In genomic region chr6:30450908-30451818, GRCh38 we compare ENCODE assay signal across 8 cellular contexts. TPM values are rescaled to one million over a fixed set of nuclear protein-coding genes. Genes with fewer than 3 reads are reported as not detected.
DNase-seq lines count a peak whose midpoint lies in the region; ATAC-seq, FAIRE-seq and TF ChIP-seq lines count a peak whose summit lies in the region.

No MANE protein-coding gene starts in this region.

- H3F3A ChIP-seq in GM23338 (replicated peaks; ENCODE audit: low read depth) (no peaks in the 10 kb centered on the region), SK-N-SH (replicated peaks; ENCODE audit: insufficient read depth) (no peaks in the 10 kb centered on the region)

- peak overlapping the region; percentile 16 for H2AFZ ChIP-seq in GM23338
- 0 out of 2 replicates have a peak overlapping the region, but pooled peaks have one; percentile 6 for H2AFZ ChIP-seq in SK-N-SH (ENCODE audit: low read depth)
- H2AFZ ChIP-seq in GM12878 (ENCODE audit: control insufficient read depth, low read depth, low read length): no peak overlapping the region

- CTCF ChIA-PET in SK-N-SH (lab: Yijun Ruan, JAX): interaction anchor here (0.7 to 4.3 kb wide), 5 partner anchors 9 to 81 kb away, joined by 3 to 50 read pairs (median 3); no protein-coding TSS in a partner anchor
- CTCF ChIA-PET in GM12878 (lab: Yijun Ruan, JAX): interaction anchor here (0.5 to 2.8 kb wide), 15 partner anchors 9 to 508 kb away, joined by 3 to 17 read pairs (median 3); no protein-coding TSS in a partner anchor

- BruUV-seq in GM12878 (replicated peaks; lab: Mats Ljungman, UMichigan): no TSS peak

- H3K9me2 ChIP-seq in GM23338 (ENCODE audit: insufficient read depth) (no peaks in the 10 kb centered on the region), SK-N-SH (no peaks in the 10 kb centered on the region)

- DNase-seq in GM23338 (ENCODE audit: low spot score): peak; percentile 79
- DNase-seq in SK-N-SH: no peak
- peak; percentile 36 for DNase-seq in GM12878 (ENCODE audit: low read depth, low spot score)
- DNase-seq in left lobe of liver (ENCODE audit: low spot score): no peak
- DNase-seq in stimulated activated naive B cell treated with anti-CD40 and anti-IgM and Interleukin-4, amounts not matched to agents 10 μg/mL and 1 μg/mL and 100 μg/mL, for 72 hours: peak; percentile 39
- no peak for DNase-seq in 8988T
- DNase-seq in NK-92 (lab: John Stamatoyannopoulos, UW; ENCODE audit: unreplicated experiment): no peak

- no peak for TF ChIP-seq POLR2A in GM12878 (IDR thresholded peaks at IDR 0.05; ENCODE audit: low read depth, low read length)

- H3K4me1 ChIP-seq in GM23338 (ENCODE audit: insufficient read depth) (peaks cover 4% of the 10 kb centered on the region; the same call in 1 of the 2 replicates), SK-N-SH (ENCODE audit: control insufficient read depth in 1 of 2, insufficient read depth in 2 of 2, low read depth in 1 of 2, low read length in 1 of 2) (no peaks in the 10 kb centered on the region), GM12878 (ENCODE audit: control insufficient read depth, insufficient read depth, low read length) (peaks cover 18% of the 10 kb centered on the region)

- peaks cover 13% of the 10 kb centered on the region for H3K4me1 Mint-ChIP-seq in GM23338
- H3K4me1 Mint-ChIP-seq in stimulated activated naive B cell treated with anti-CD40 and anti-IgM and Interleukin-4, amounts not matched to agents 10 μg/mL and 1 μg/mL and 100 μg/mL, for 72 hours: peaks cover 24 to 42% of the 10 kb centered on the region in 2 donors

- in situ Hi-C loops in GM12878 (cut with MboI): no loop called here

- FAIRE-seq in GM12878 (lab: Jason Lieb, UNC): peak; percentile 80

- no peaks in the 10 kb centered on the region for H3K36me3 Mint-ChIP-seq in GM23338 (ENCODE audit: low read depth)
- no peaks in the 10 kb centered on the region for H3K36me3 Mint-ChIP-seq in stimulated activated naive B cell treated with anti-CD40 and anti-IgM and Interleukin-4, amounts not matched to agents 10 μg/mL and 1 μg/mL and 100 μg/mL, for 72 hours

- 23% methylated on average over 6 of the region's 52 CpGs for WGBS in SK-N-SH (ENCODE audit: low lambda C conversion rate)
- WGBS in GM12878 (ENCODE audit: insufficient coverage, insufficient replicate concordance, low lambda C conversion rate, missing lambda C conversion rate): 25% methylated on average over 52 of the region's 52 CpGs

- SMC1A ChIA-PET in GM12878 (lab: Charles Lee; ENCODE audit: uncharacterized antibody, unreplicated experiment): interaction anchor here (0.6 to 1.8 kb wide), 3 partner anchors 16 to 342 kb away, joined by 3 to 4 read pairs (median 3); no protein-coding TSS in a partner anchor

- POLR2A ChIA-PET in SK-N-SH (lab: Yijun Ruan, JAX): no interaction called here
- POLR2A ChIA-PET in GM12878 (lab: Charles Lee): interaction anchor here (0.5 kb wide), 1 partner anchor 100 kb away, joined by 4 read pairs; no protein-coding TSS in a partner anchor

- H3K79me2 ChIP-seq in GM23338 (replicated peaks; ENCODE audit: insufficient read depth) (no peaks in the 10 kb centered on the region), SK-N-SH (ENCODE audit: insufficient read depth) (no peaks in the 10 kb centered on the region), GM12878 (ENCODE audit: control insufficient read depth, insufficient read depth, low read length) (no peaks in the 10 kb centered on the region)

- 0 out of 3 replicates have a peak overlapping the region, but pooled peaks have one; percentile 17 for H3K4me3 Mint-ChIP-seq in GM23338
- peak overlapping the region; percentile 52 to 64 for H3K4me3 Mint-ChIP-seq in stimulated activated naive B cell treated with anti-CD40 and anti-IgM and Interleukin-4, amounts not matched to agents 10 μg/mL and 1 μg/mL and 100 μg/mL, for 72 hours

- no peaks in the 10 kb centered on the region for H3K9me3 Mint-ChIP-seq in GM23338
- no peaks in the 10 kb centered on the region for H3K9me3 Mint-ChIP-seq in stimulated activated naive B cell treated with anti-CD40 and anti-IgM and Interleukin-4, amounts not matched to agents 10 μg/mL and 1 μg/mL and 100 μg/mL, for 72 hours

- H3K9ac ChIP-seq in SK-N-SH (no peak overlapping the region), GM12878 (ENCODE audit: control insufficient read depth, insufficient read depth, low read length) (no peak overlapping the region)

- H3K27ac ChIP-seq in GM23338 (ENCODE audit: low read depth) (no peak overlapping the region), SK-N-SH (ENCODE audit: low read depth in 2 of 2, low read length in 1 of 2) (no peak overlapping the region), GM12878 (ENCODE audit: control insufficient read depth, insufficient read depth) (no peak overlapping the region)

- intact Hi-C loops in GM12878 (cut with micrococcal nuclease; ENCODE audit: unreplicated experiment): loop anchor here (5.0 kb wide), 1 partner anchor 39 kb away; no protein-coding TSS in a partner anchor

- peaks cover 55% of the 10 kb centered on the region for H3K27me3 Mint-ChIP-seq in GM23338 (ENCODE audit: insufficient read depth, low read depth, poor library complexity)
- H3K27me3 Mint-ChIP-seq in stimulated activated naive B cell treated with anti-CD40 and anti-IgM and Interleukin-4, amounts not matched to agents 10 μg/mL and 1 μg/mL and 100 μg/mL, for 72 hours: peaks cover 71 to 80% of the 10 kb centered on the region in 2 donors

- H3K9me3 ChIP-seq in SK-N-SH: no peaks in the 10 kb centered on the region
- no peaks in the 10 kb centered on the region; the same call in 2 of the 3 replicates for H3K9me3 ChIP-seq in GM12878 (replicated peaks; ENCODE audit: control insufficient read depth, insufficient read depth, low read length)

- TF ChIP-seq RAD21 in SK-N-SH (IDR thresholded peaks at IDR 0.05; ENCODE audit: low read length) (no peak), GM12878 (IDR thresholded peaks at IDR 0.05; ENCODE audit: insufficient read depth, low read depth, low read length) (no peak)

- TF ChIP-seq CTCF in GM23338 (conservative IDR thresholded peaks at IDR 0.05; ENCODE audit: low read depth in 2 of 2) (no peak), SK-N-SH (IDR thresholded peaks at IDR 0.05) (no peak), GM12878 (IDR thresholded peaks at IDR 0.05 in 2 of 3, conservative IDR thresholded peaks at IDR 0.05 in 1 of 3; ENCODE audit: control insufficient read depth in 2 of 3, extremely low read depth in 1 of 3, insufficient read depth in 1 of 3, low read depth in 3 of 3, low read length in 3 of 3) (no peak)

- peak overlapping the region; percentile 11; the same call in 1 of the 2 replicates for H3K4me2 ChIP-seq in GM23338
- H3K4me2 ChIP-seq in SK-N-SH: peak overlapping the region; percentile 81
- peak overlapping the region; percentile 75 for H3K4me2 ChIP-seq in GM12878 (ENCODE audit: control insufficient read depth, insufficient read depth)

- TF ChIP-seq EP300 in SK-N-SH (IDR thresholded peaks at IDR 0.05; ENCODE audit: borderline replicate concordance in 1 of 2, low read depth in 1 of 2, low read length in 1 of 2): no peak
- no peak for TF ChIP-seq EP300 in GM12878 (IDR thresholded peaks at IDR 0.05; ENCODE audit: borderline replicate concordance in 1 of 2, control insufficient read depth in 1 of 2, low read depth in 2 of 2, low read length in 2 of 2)

- H4K20me1 ChIP-seq in GM23338 (replicated peaks; ENCODE audit: insufficient read depth): peaks cover 2% of the 10 kb centered on the region; the same call in 1 of the 2 replicates
- H4K20me1 ChIP-seq in SK-N-SH (ENCODE audit: insufficient read depth): no peaks in the 10 kb centered on the region
- peaks cover 3% of the 10 kb centered on the region; the same call in 1 of the 2 replicates for H4K20me1 ChIP-seq in GM12878 (ENCODE audit: control insufficient read depth, insufficient read depth)

- H3K4me3 ChIP-seq in GM23338 (peak overlapping the region; percentile 36; the same call in 1 of the 2 replicates), SK-N-SH (ENCODE audit: low read depth in 2 of 2, low read length in 1 of 2) (peak overlapping the region in 1 of 2 experiments; percentile 31; a peak in 2 of 4 replicates), GM12878 (no peak overlapping the region; the same call in 1 of the 2 replicates)

- H3K27me3 ChIP-seq in GM23338 (ENCODE audit: insufficient read depth): peaks cover 79% of the 10 kb centered on the region
- H3K27me3 ChIP-seq in SK-N-SH (ENCODE audit: insufficient read depth): peaks cover 84% of the 10 kb centered on the region
- H3K27me3 ChIP-seq in GM12878 (replicated peaks in 1 of 2; ENCODE audit: control insufficient read depth in 2 of 2, insufficient read depth in 2 of 2, low read length in 1 of 2): peaks cover 22 to 33% of the 10 kb centered on the region in 2 experiments

- RAD21 ChIA-PET in GM12878 (lab: Charles Lee; ENCODE audit: unreplicated experiment): interaction anchor here (0.7 to 1.8 kb wide), 3 partner anchors 9 to 636 kb away, joined by 3 to 7 read pairs (median 4); no protein-coding TSS in a partner anchor

- H3K27ac Mint-ChIP-seq in GM23338: no peak overlapping the region
- peak overlapping the region; percentile 66 for H3K27ac Mint-ChIP-seq in stimulated activated naive B cell treated with anti-CD40 and anti-IgM and Interleukin-4, amounts not matched to agents 10 μg/mL and 1 μg/mL and 100 μg/mL, for 72 hours

- peak; percentile 37 for ATAC-seq in GM23338
- peak; percentile 72 for ATAC-seq in GM12878
- ATAC-seq in left lobe of liver: peak; percentile 49
- ATAC-seq in stimulated activated naive B cell treated with anti-CD40 and anti-IgM and Interleukin-4, amounts not matched to agents 10 μg/mL and 1 μg/mL and 100 μg/mL, for 72 hours (replicated peaks): peak; percentile 74 to 82
- ATAC-seq in HG03565 (IDR thresholded peaks at IDR 0.05; ENCODE audit: unreplicated experiment): no peak

- no peaks in the 10 kb centered on the region for H3K36me3 ChIP-seq in GM23338 (ENCODE audit: insufficient read depth)
- H3K36me3 ChIP-seq in SK-N-SH (replicated peaks in 1 of 2; ENCODE audit: control insufficient read depth in 1 of 2, insufficient read depth in 2 of 2, low read length in 1 of 2): no peaks in the 10 kb centered on the region
- no peaks in the 10 kb centered on the region for H3K36me3 ChIP-seq in GM12878 (ENCODE audit: control insufficient read depth in 2 of 2, insufficient read depth in 2 of 2, low read length in 1 of 2)

RNA-seq across cellular contexts. Expression of gene HLA-E, which starts 38.1 kb away (rescaled TPM):
- total RNA-seq in GM23338 (2014; rRNA removed; shearing (Covaris generic)): 36.0 and 44.2 TPM in 2 replicates
- 15.6 and 15.9 TPM in 2 replicates for polyA plus RNA-seq in GM23338 (2016; fragmentation: Nextera tagmentation; extraction: Ambion mirVana)
- polyA plus RNA-seq in SK-N-SH (2012; rRNA removed): 90.9 and 99.7 TPM in 2 replicates
- 67.6 and 75.1 TPM in 2 replicates for polyA plus RNA-seq in SK-N-SH (2012; cell fraction: cytosol; rRNA removed)
- polyA plus RNA-seq in SK-N-SH (2012; cell fraction: nucleus; rRNA removed): 86.7 and 92.9 TPM in 2 replicates
- total RNA-seq in GM12878 (2013; cell fraction: nucleolus; rRNA removed): 370 and 377 TPM in 2 replicates
- 483 and 499 TPM in 2 replicates for total RNA-seq in GM12878 (2014; rRNA removed)
- 262 and 265 TPM in 2 replicates for total RNA-seq in GM12878 (2014; rRNA removed; fragmentation: Illumina TruSeq; extraction: Trizol)
- total RNA-seq in GM12878 (2021): 390 and 409 TPM in 2 replicates
- polyA plus RNA-seq in GM12878 (2011; ENCODE audit: low read depth): 300 TPM
- polyA plus RNA-seq in GM12878 (2011; rRNA removed): 259 and 321 TPM in 2 replicates
- 371 and 460 TPM in 2 replicates for polyA plus RNA-seq in GM12878 (2011; cell fraction: cytosol; rRNA removed)
- 254 and 282 TPM in 2 replicates for polyA plus RNA-seq in GM12878 (2011; cell fraction: nucleus; rRNA removed)
- 497 and 532 TPM in 2 replicates for polyA plus RNA-seq in GM12878 (2012)
- polyA plus RNA-seq in GM12878 (2014; fragmentation: Illumina TruSeq; extraction: Trizol): 157 and 256 TPM in 2 replicates
- 10 to 100 TPM; 35.1 to 62.3 TPM for polyA plus RNA-seq in GM12878 (2014; fragmentation: Nextera tagmentation; extraction: Ambion mirVana)
- 480 and 510 TPM in 2 replicates for polyA plus RNA-seq in GM12878 (2014; rRNA removed)
- 100 to 1,000 TPM; 251 to 272 TPM for polyA plus RNA-seq in GM12878 (2016; fragmentation: Nextera tagmentation; extraction: Ambion mirVana)
- polyA minus RNA-seq in GM12878 (2011; rRNA and poly(A)+ RNA removed): 217 and 352 TPM in 2 replicates
- polyA minus RNA-seq in GM12878 (2011; cell fraction: cytosol; rRNA and poly(A)+ RNA removed): 109 and 129 TPM in 2 replicates
- polyA minus RNA-seq in GM12878 (2011; cell fraction: nucleus; rRNA and poly(A)+ RNA removed): 98.8 and 156 TPM in 2 replicates
- total RNA-seq in left lobe of liver: 141 TPM

Comparison
In these comparisons a context has a peak if more than half of its experiments do, and no peak if none do; other contexts are left out.
1. DNase-seq: peak in GM23338 (single experiment), GM12878 (single experiment) and stimulated activated naive B cell treated with anti-CD40 and anti-IgM and Interleukin-4, amounts not matched to agents 10 μg/mL and 1 μg/mL and 100 μg/mL, for 72 hours (single experiment); none in SK-N-SH (single experiment), left lobe of liver (single experiment), 8988T (single experiment) and NK-92 (single experiment).
2. H3K4me2 ChIP-seq: peak in every context shown above with its lines; median percentile 81 in SK-N-SH; 75 in GM12878; 11 in GM23338.